In the genomic region with DNA sequence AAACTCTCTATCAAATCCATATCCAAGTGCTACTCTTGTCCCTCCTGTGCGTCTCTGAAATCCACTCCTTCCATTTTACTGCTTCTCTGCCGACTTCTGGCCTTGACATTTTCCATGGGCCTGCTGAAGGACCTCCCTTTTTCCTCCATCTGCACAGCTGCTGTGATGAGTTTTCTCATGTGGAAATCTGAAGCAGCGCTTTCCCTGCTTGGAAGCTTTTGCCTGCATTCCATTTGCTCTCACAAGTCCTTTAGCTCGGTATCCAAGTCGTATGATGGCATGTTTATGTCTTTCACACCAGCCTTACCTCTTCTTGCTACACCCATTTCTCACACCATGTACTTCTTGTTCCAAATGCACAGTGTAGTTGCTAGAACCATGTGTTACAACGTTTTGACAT, we compare ENCODE assay signal across 26 cellular contexts.
DNase-seq lines count a peak whose midpoint lies in the region; ATAC-seq, FAIRE-seq and TF ChIP-seq lines count a peak whose summit lies in the region.
"Had no signal": no experiment of that assay in that cellular context is flagged by ENCODE, and none has a peak within 500 bp of the region (broad histone marks: within the 10 kb centered on the region; RNA-seq: fewer than 3 reads in every experiment).

No MANE protein-coding gene starts in this region.

- H3K27ac ChIP-seq in OCI-LY3 (ENCODE audit: low read length): no peak overlapping the region
- H3K27ac ChIP-seq in K562 (ENCODE audit: extremely low read depth, low read depth, low read length): no peak overlapping the region
- H3K27ac ChIP-seq: BLaER1 had no signal

- BruUV-seq in K562 (replicated peaks; lab: Mats Ljungman, UMichigan): no TSS peak

- intact Hi-C loops in K562 (cut with micrococcal nuclease): no loop called here

- under 1% methylated on average over 6 of the region's 6 CpGs for WGBS in K562 (ENCODE audit: insufficient coverage, low coverage, missing lambda C conversion rate)

- no peaks in the 10 kb centered on the region for H3K36me3 ChIP-seq in OCI-LY3 (replicated peaks; ENCODE audit: low read depth, low read length)
- H3K36me3 ChIP-seq in K562 (ENCODE audit: control insufficient read depth, insufficient read depth, low read length): no peaks in the 10 kb centered on the region
- H3K36me3 ChIP-seq: BE2C, BLaER1 had no signal

- H3K9ac ChIP-seq in OCI-LY3 (ENCODE audit: low read length): no peak overlapping the region
- H3K9ac ChIP-seq in K562 (ENCODE audit: insufficient read depth in 1 of 2, low read depth in 2 of 2, low read length in 2 of 2): no peak overlapping the region
- H3K9ac ChIP-seq: BLaER1 had no signal

- H3K79me2 ChIP-seq in OCI-LY3 (ENCODE audit: low read length) (no peaks in the 10 kb centered on the region), K562 (ENCODE audit: control insufficient read depth, insufficient read depth, low read length) (no peaks in the 10 kb centered on the region)

- no peak for TF ChIP-seq RAD21 in K562 (CRISPR knock-in tag; conservative IDR thresholded peaks at IDR 0.05 in 1 of 2, IDR thresholded peaks at IDR 0.05 in 1 of 2)

- in situ Hi-C loops in K562 (cut with MboI): no loop called here

- DNase-seq in K562 (ENCODE audit: extremely low read depth in 1 of 4, low spot score in 3 of 4) (no peak), left kidney (ENCODE audit: low read depth, low spot score) (peak; percentile 50), NCI-H526 treated with DMSO at 0.1 percent for 48 hours (lab: John Stamatoyannopoulos, UW) (no peak)
- no peak for DNase-seq in activated CD4-positive, alpha-beta T cell treated with anti-CD3 and anti-CD28 coated beads for 1 hour
- DNase-seq: 8988T; ACHN; BE2C; C1 segment of cervical spinal cord; CD4-positive, alpha-beta memory T cell; CD4-positive, CD25-positive, alpha-beta regulatory T cell; CD8-positive, alpha-beta memory T cell; COR-L47; DMS 273 treated with DMSO at 0.1 percent for 48 hours; DMS153; DMS53; DMS79; DND-41; EL; GDM1 had no signal

- H3K4me1 ChIP-seq in OCI-LY3 (ENCODE audit: low read length) (no peaks in the 10 kb centered on the region), K562 (replicated peaks in 1 of 2; ENCODE audit: control insufficient read depth in 2 of 2, insufficient read depth in 2 of 2, low read length in 2 of 2) (no peaks in the 10 kb centered on the region)
- H3K4me1 ChIP-seq: BE2C, BLaER1 had no signal

- FAIRE-seq in K562 (lab: Jason Lieb, UNC): no peak
- FAIRE-seq: A204.1, GM12878, GM12892, GM18507, GM19239 had no signal

- H2AFZ ChIP-seq in OCI-LY3 (ENCODE audit: low read depth, low read length) (peak overlapping the region; percentile 24; the same call in 1 of the 2 replicates), K562 (ENCODE audit: low read depth, low read length) (no peak overlapping the region)

- no peaks in the 10 kb centered on the region for H3K9me3 ChIP-seq in OCI-LY3 (ENCODE audit: insufficient read depth, low read length)
- H3K9me3 ChIP-seq in K562 (replicated peaks; ENCODE audit: control insufficient read depth, insufficient read depth, low read depth, low read length): peaks cover 2% of the 10 kb centered on the region; the same call in 1 of the 2 replicates
- H3K9me3 ChIP-seq: BE2C, BLaER1 had no signal

- H3K27me3 ChIP-seq in OCI-LY3 (ENCODE audit: low read depth, low read length) (no peaks in the 10 kb centered on the region), K562 (ENCODE audit: control insufficient read depth in 2 of 2, insufficient read depth in 2 of 2, low read length in 2 of 2) (no peaks in the 10 kb centered on the region)
- H3K27me3 ChIP-seq: BE2C, BLaER1 had no signal

- H4K20me1 ChIP-seq in OCI-LY3 (ENCODE audit: insufficient read depth, low read length): no peaks in the 10 kb centered on the region
- no peaks in the 10 kb centered on the region for H4K20me1 ChIP-seq in K562 (replicated peaks; ENCODE audit: control insufficient read depth, insufficient read depth, low read length)
- H4K20me1 ChIP-seq: BLaER1 had no signal

- TF ChIP-seq POLR2A in K562 (conservative IDR thresholded peaks at IDR 0.05): no peak

- H3K4me3 ChIP-seq in OCI-LY3 (ENCODE audit: low read length) (no peak overlapping the region), K562 (no peak overlapping the region)
- H3K4me3 ChIP-seq: BLaER1, GM12878 had no signal

- CTCF ChIA-PET in K562 (lab: Yijun Ruan, JAX; ENCODE audit: low intra/inter-chr PET ratio): no interaction called here

- POLR2A ChIA-PET in K562 (lab: Yijun Ruan, JAX): interaction anchor here (0.9 kb wide), 1 partner anchor 14 kb away, joined by 3 read pairs; no protein-coding TSS in a partner anchor

- no peaks in the 10 kb centered on the region for H3K9me1 ChIP-seq in K562 (ENCODE audit: control insufficient read depth, insufficient read depth, low read length)

- no peak for ATAC-seq in K562
- ATAC-seq: GM12878 had no signal

- TF ChIP-seq CTCF in OCI-LY3 (IDR thresholded peaks at IDR 0.05; ENCODE audit: low read depth, low read length) (no peak), K562 (IDR thresholded peaks at IDR 0.05 in 2 of 3, conservative IDR thresholded peaks at IDR 0.05 in 1 of 3; ENCODE audit: insufficient read depth in 2 of 3, low read depth in 1 of 3, low read length in 3 of 3) (no peak)

- H3K4me2 ChIP-seq in OCI-LY3 (ENCODE audit: low read length) (no peak overlapping the region), K562 (ENCODE audit: insufficient read depth, low read length) (no peak overlapping the region)
- H3K4me2 ChIP-seq: BLaER1 had no signal

- TF ChIP-seq EP300 in K562 (IDR thresholded peaks at IDR 0.05; ENCODE audit: low read length): no peak

TF ChIP-seq in K562, 482 proteins besides CTCF, POLR2A, EP300 and RAD21:
- TF ChIP-seq, protein P1, sequence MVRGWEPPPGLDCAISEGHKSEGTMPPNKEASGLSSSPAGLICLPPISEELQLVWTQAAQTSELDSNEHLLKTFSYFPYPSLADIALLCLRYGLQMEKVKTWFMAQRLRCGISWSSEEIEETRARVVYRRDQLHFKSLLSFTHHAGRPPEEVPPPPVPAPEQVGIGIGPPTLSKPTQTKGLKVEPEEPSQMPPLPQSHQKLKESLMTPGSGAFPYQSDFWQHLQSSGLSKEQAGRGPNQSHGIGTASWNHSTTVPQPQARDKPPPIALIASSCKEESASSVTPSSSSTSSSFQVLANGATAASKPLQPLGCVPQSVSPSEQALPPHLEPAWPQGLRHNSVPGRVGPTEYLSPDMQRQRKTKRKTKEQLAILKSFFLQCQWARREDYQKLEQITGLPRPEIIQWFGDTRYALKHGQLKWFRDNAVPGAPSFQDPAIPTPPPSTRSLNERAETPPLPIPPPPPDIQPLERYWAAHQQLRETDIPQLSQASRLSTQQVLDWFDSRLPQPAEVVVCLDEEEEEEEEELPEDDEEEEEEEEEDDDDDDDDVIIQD (CRISPR knock-in tag; IDR thresholded peaks at IDR 0.05): no peak
- TF ChIP-seq NONO (IDR thresholded peaks at IDR 0.05; ENCODE audit: low read depth in 2 of 2, low read length in 1 of 2) (no peak), HDAC6 (IDR thresholded peaks at IDR 0.05; ENCODE audit: low read depth, low read length) (0 out of 2 replicates have a peak, but pooled peaks have one; percentile 72), ETV6 (IDR thresholded peaks at IDR 0.05; ENCODE audit: borderline replicate concordance in 1 of 2, low read depth in 2 of 2, low read length in 1 of 2) (no peak), ETV6 (CRISPR knock-in tag; IDR thresholded peaks at IDR 0.05; ENCODE audit: borderline replicate concordance) (no peak), CBX3 (IDR thresholded peaks at IDR 0.05; ENCODE audit: borderline replicate concordance in 1 of 2, low read length in 2 of 2) (peak in 1 of 2 experiments; percentile 55; a peak in 1 of 3 replicates), MCM3 (IDR thresholded peaks at IDR 0.05) (peak; percentile 68; the same call in 1 of the 2 replicates), NR3C1 (CRISPR knock-in tag; IDR thresholded peaks at IDR 0.05) (0 out of 2 replicates have a peak, but pooled peaks have one; percentile 49), HNRNPL (IDR thresholded peaks at IDR 0.05; ENCODE audit: low read depth, low read length) (no peak), RB1 (IDR thresholded peaks at IDR 0.05; ENCODE audit: low read depth) (no peak), MTA3 (IDR thresholded peaks at IDR 0.05; ENCODE audit: borderline replicate concordance) (no peak), ZNF175 (CRISPR knock-in tag; IDR thresholded peaks at IDR 0.05; ENCODE audit: low read depth) (no peak), GABPA (tag; conservative IDR thresholded peaks at IDR 0.05; ENCODE audit: low read depth) (no peak), ZNF586 (CRISPR knock-in tag; conservative IDR thresholded peaks at IDR 0.05) (no peak), ZC3H4 (CRISPR knock-in tag; IDR thresholded peaks at IDR 0.05; ENCODE audit: borderline replicate concordance) (no peak), RBBP5 (IDR thresholded peaks at IDR 0.05; ENCODE audit: borderline replicate concordance, insufficient read depth, low read length, poor library complexity, severe bottlenecking) (peak; percentile 56), ZNF699 (CRISPR knock-in tag; IDR thresholded peaks at IDR 0.05; ENCODE audit: insufficient replicate concordance) (peak; percentile 10), PHF8 (IDR thresholded peaks at IDR 0.05; ENCODE audit: borderline replicate concordance, low read length) (peak; percentile 24; the same call in 1 of the 2 replicates), NCOA6 (IDR thresholded peaks at IDR 0.05) (no peak), ZNF143 (CRISPR knock-in tag; IDR thresholded peaks at IDR 0.05) (no peak), BACH1 (tag; IDR thresholded peaks at IDR 0.05) (no peak), CHD1 (IDR thresholded peaks at IDR 0.05; ENCODE audit: low read length) (peak; percentile 39)
